In the genomic region with DNA sequence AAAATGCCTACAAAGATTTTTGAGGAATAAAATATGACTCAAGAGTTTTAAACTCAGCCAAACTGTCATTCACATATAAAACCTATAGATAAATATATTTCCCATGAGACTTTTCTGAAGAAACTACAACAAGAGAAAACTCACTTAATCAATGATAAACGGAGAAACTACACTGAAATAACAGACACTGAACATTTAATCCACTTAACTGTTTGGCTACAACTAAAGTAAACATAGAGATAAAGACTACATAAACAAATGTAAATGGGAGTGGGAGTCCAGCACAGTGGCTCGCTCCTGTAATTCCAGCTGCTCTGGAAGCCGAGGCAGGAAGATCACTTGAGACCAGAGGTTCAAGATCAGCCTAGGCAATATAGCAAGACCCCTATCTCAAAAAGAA, we compare ENCODE assay signal across 20 cellular contexts.
"Had no signal": no experiment of that assay in that cellular context is flagged by ENCODE, and none has a peak within 500 bp of the region (broad histone marks: within the 10 kb centered on the region; RNA-seq: fewer than 3 reads in every experiment).

No MANE protein-coding gene starts in this region.

- H3K36me3 ChIP-seq: SJSA1 had no signal

- H3K4me3 ChIP-seq: K562, SJSA1, SK-N-MC had no signal

- ATAC-seq: HepG2, K562 had no signal

- DNase-seq: Kasumi-1, MM.1S, NCI-H1092 treated with DMSO at 0.1 percent for 48 hours, NCI-H1417, NCI-H1436 treated with DMSO at 0.1 percent for 48 hours, NCI-H1694, NCI-H187 treated with DMSO at 0.1 percent for 48 hours, NCI-H2029 treated with DMSO at 0.1 percent for 48 hours, NCI-H2171 treated with DMSO at 0.1 percent for 48 hours, NCI-H524, NCI-H526 treated with DMSO at 0.1 percent for 48 hours, NCI-H82, Right ventricle myocardium superior, RPMI8226, SIG-M5 had no signal

- H3K27me3 ChIP-seq: SJSA1 had no signal

- H3K9me3 ChIP-seq: SJSA1 had no signal

- H3K9ac ChIP-seq: KMS-11 had no signal

- H3K27ac ChIP-seq: KMS-11, SJSA1, SK-N-MC had no signal

- H3K4me1 ChIP-seq: SJSA1 had no signal

- H3K4me2 ChIP-seq: KMS-11 had no signal
